9 cellular contexts compared by ENCODE assay signal in the genomic region with DNA sequence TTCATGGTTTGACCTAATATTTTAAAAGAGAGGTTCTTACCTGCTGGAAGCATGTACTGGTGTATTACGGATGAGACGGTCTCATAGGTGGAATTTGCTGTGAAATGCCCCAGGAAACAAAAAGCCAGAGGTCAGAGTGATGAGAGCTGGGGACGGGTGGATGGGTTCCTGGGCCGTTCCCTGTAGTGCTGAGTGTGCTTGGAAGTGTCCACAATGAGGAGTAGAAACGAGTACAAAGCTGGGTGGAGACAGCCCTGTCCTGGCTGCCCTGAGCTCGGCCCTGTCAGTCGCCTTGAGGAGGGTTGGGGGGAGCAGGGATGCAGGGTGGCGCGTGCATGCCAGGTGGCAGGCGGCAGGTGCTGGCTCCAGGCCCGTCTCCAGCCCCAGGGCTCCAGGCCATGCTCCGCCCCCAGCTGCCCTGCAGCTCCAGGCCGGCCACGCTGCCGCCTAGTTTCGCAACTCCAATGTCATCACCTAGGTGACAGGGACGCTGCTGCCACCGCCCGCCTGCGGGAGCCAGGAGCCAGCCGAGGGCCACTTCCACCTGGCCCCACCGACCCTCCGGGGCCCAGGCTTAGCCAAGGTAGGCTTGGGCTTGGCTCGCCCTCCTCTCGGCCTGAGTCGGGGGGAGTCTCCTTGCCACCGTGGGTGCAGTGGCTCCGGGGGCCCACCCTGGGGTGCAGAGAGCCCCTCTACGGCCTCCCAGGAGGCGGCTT. TPM values are rescaled to one million over a fixed set of nuclear protein-coding genes. Genes with fewer than 3 reads are reported as not detected.
DNase-seq lines count a peak whose midpoint lies in the region; ATAC-seq and TF ChIP-seq lines count a peak whose summit lies in the region.
"Had no signal": no experiment of that assay in that cellular context is flagged by ENCODE, and none has a peak within 500 bp of the region (broad histone marks: within the 10 kb centered on the region; RNA-seq: fewer than 3 reads in every experiment).

No MANE protein-coding gene starts in this region.

- H3K4me1 ChIP-seq in BLaER1 (peaks cover 91% of the 10 kb centered on the region), SK-N-SH (ENCODE audit: control insufficient read depth in 1 of 2, insufficient read depth in 2 of 2, low read depth in 1 of 2, low read length in 1 of 2) (peaks cover 0 to 21% of the 10 kb centered on the region in 2 experiments; a peak in 1 of 4 replicates)

- CTCF ChIA-PET in activated B cell treated with CpG ODN at 0.5 μM for 24 hours (lab: Charles Lee) (no interaction called here), SK-N-SH (lab: Yijun Ruan, JAX) (interaction anchor here (0.7 to 1.5 kb wide), 4 partner anchors 9 to 56 kb away, joined by 3 to 6 read pairs (median 5); no protein-coding TSS in a partner anchor)

- H3K27me3 Mint-ChIP-seq in activated B cell treated with CpG ODN at 0.5 μM for 24 hours = no peaks in the 10 kb centered on the region

- no peak for TF ChIP-seq RAD21 in SK-N-SH (IDR thresholded peaks at IDR 0.05; ENCODE audit: low read length)

- H3K9me3 ChIP-seq in BLaER1 (no peaks in the 10 kb centered on the region), SK-N-SH (no peaks in the 10 kb centered on the region)

- TF ChIP-seq EP300 in SK-N-SH (IDR thresholded peaks at IDR 0.05; ENCODE audit: borderline replicate concordance in 1 of 2, low read depth in 1 of 2, low read length in 1 of 2) = no peak

- POLR2A ChIA-PET in activated B cell treated with CpG ODN at 0.5 μM for 24 hours (lab: Charles Lee) = interaction anchor here (0.7 to 4.9 kb wide), 3 partner anchors 9 to 12 kb away, joined by 4 to 89 read pairs (median 4); no protein-coding TSS in a partner anchor
- POLR2A ChIA-PET in SK-N-SH (lab: Yijun Ruan, JAX) = no interaction called here

- DNase-seq in NCI-H1092 (lab: John Stamatoyannopoulos, UW) = peak; percentile 30
- no peak for DNase-seq in activated B cell treated with CpG ODN at 0.5 μM for 24 hours
- DNase-seq in lung microvascular endothelial cell (ENCODE audit: low read depth in 2 of 2) = peak; percentile 34 to 84
- DNase-seq in GM19238 (ENCODE audit: insufficient read length, low spot score) = no peak
- DNase-seq in GM03348 (ENCODE audit: low spot score) = no peak
- no peak for DNase-seq in SK-N-SH

- peaks cover 69% of the 10 kb centered on the region for H3K4me1 Mint-ChIP-seq in activated B cell treated with CpG ODN at 0.5 μM for 24 hours

- 60% methylated on average over 7 of the region's 30 CpGs for WGBS in SK-N-SH (ENCODE audit: low lambda C conversion rate)

- intact Hi-C loops in activated B cell treated with CpG ODN at 0.5 μM for 24 hours (cut with micrococcal nuclease) = no loop called here

- no peak overlapping the region for H3K4me3 Mint-ChIP-seq in activated B cell treated with CpG ODN at 0.5 μM for 24 hours

- H3K9me2 ChIP-seq in SK-N-SH = no peaks in the 10 kb centered on the region

- H3K36me3 ChIP-seq in BLaER1 (no peaks in the 10 kb centered on the region), SK-N-SH (replicated peaks in 1 of 2; ENCODE audit: control insufficient read depth in 1 of 2, insufficient read depth in 2 of 2, low read length in 1 of 2) (no peaks in the 10 kb centered on the region)

- H3K4me2 ChIP-seq in BLaER1 (peak overlapping the region; percentile 76), SK-N-SH (no peak overlapping the region)

- H3K27me3 ChIP-seq in BLaER1 = no peaks in the 10 kb centered on the region
- no peaks in the 10 kb centered on the region for H3K27me3 ChIP-seq in SK-N-SH (ENCODE audit: insufficient read depth)

- peak overlapping the region; percentile 38 for H3K27ac ChIP-seq in BLaER1
- H3K27ac ChIP-seq in SK-N-SH (ENCODE audit: low read depth in 2 of 2, low read length in 1 of 2) = no peak overlapping the region
- H3K27ac ChIP-seq: SK-N-MC had no signal

- no peaks in the 10 kb centered on the region for H3K36me3 Mint-ChIP-seq in activated B cell treated with CpG ODN at 0.5 μM for 24 hours (ENCODE audit: low read depth)

- H3K79me2 ChIP-seq in SK-N-SH (ENCODE audit: insufficient read depth) = no peaks in the 10 kb centered on the region

- no peak for TF ChIP-seq CTCF in activated B cell treated with CpG ODN at 0.5 μM for 24 hours (IDR thresholded peaks at IDR 0.05)
- no peak for TF ChIP-seq CTCF in SK-N-SH (IDR thresholded peaks at IDR 0.05)

- H3F3A ChIP-seq in SK-N-SH (replicated peaks; ENCODE audit: insufficient read depth) = no peaks in the 10 kb centered on the region

- H3K4me3 ChIP-seq in BLaER1 (no peak overlapping the region), SK-N-SH (ENCODE audit: low read depth in 2 of 2, low read length in 1 of 2) (no peak overlapping the region)
- H3K4me3 ChIP-seq: SK-N-MC had no signal

- H4K20me1 ChIP-seq in BLaER1 (no peaks in the 10 kb centered on the region), SK-N-SH (ENCODE audit: insufficient read depth) (no peaks in the 10 kb centered on the region)

- no peak for ATAC-seq in activated B cell treated with CpG ODN at 0.5 μM for 24 hours (ENCODE audit: low read depth)
- ATAC-seq in HG02840 (IDR thresholded peaks at IDR 0.05; ENCODE audit: low FRiP score, unreplicated experiment) = no peak

- peak overlapping the region; percentile 15 for H3K27ac Mint-ChIP-seq in activated B cell treated with CpG ODN at 0.5 μM for 24 hours

- H3K9ac ChIP-seq in BLaER1 = no peak overlapping the region
- no peak overlapping the region for H3K9ac ChIP-seq in SK-N-SH

- no peaks in the 10 kb centered on the region for H3K9me3 Mint-ChIP-seq in activated B cell treated with CpG ODN at 0.5 μM for 24 hours

- H2AFZ ChIP-seq in SK-N-SH (ENCODE audit: low read depth) = no peak overlapping the region

TF ChIP-seq in SK-N-SH, 30 proteins besides CTCF, POLR2A, EP300 and RAD21 (continues in another document):
- TF ChIP-seq FOXM1 (IDR thresholded peaks at IDR 0.05; ENCODE audit: low read depth) (no peak), FOSL2 (IDR thresholded peaks at IDR 0.05; ENCODE audit: borderline replicate concordance, low read depth) (no peak), IRF3 (IDR thresholded peaks at IDR 0.05; ENCODE audit: low read depth, low read length) (no peak), GATA2 (CRISPR knock-in tag; IDR thresholded peaks at IDR 0.05) (no peak), MEF2A (IDR thresholded peaks at IDR 0.05; ENCODE audit: borderline replicate concordance, low read depth) (no peak), MXI1 (IDR thresholded peaks at IDR 0.05; ENCODE audit: low read depth, low read length) (no peak), GABPA (IDR thresholded peaks at IDR 0.05; ENCODE audit: low read depth) (no peak), RCOR1 (IDR thresholded peaks at IDR 0.05; ENCODE audit: low read length) (no peak)

RNA-seq across cellular contexts. Expression of gene TP73, which starts 16.4 kb away (rescaled TPM):
- total RNA-seq in activated B cell treated with CpG ODN at 0.5 μM for 24 hours (2.1 and 2.6 TPM in 2 replicates), lung microvascular endothelial cell (under 0.01 TPM in 1 of 2 replicates, not detected in the other)
- 0.21 and 0.64 TPM in 2 replicates for polyA plus RNA-seq in SK-N-SH (2012; rRNA removed)
- polyA plus RNA-seq in SK-N-SH (2012; cell fraction: cytosol; rRNA removed) = 0.28 and 0.41 TPM in 2 replicates
- polyA plus RNA-seq in SK-N-SH (2012; cell fraction: nucleus; rRNA removed) = 1.4 and 1.8 TPM in 2 replicates

RNA-seq across cellular contexts. Expression of gene WRAP73, which starts 18.8 kb away (rescaled TPM):
- total RNA-seq in activated B cell treated with CpG ODN at 0.5 μM for 24 hours (27.0 and 30.1 TPM in 2 replicates), lung microvascular endothelial cell (11.1 and 14.7 TPM in 2 replicates)
- 61.9 and 67.8 TPM in 2 replicates for polyA plus RNA-seq in SK-N-SH (2012; rRNA removed)
- polyA plus RNA-seq in SK-N-SH (2012; cell fraction: cytosol; rRNA removed) = 33.1 and 45.1 TPM in 2 replicates
- polyA plus RNA-seq in SK-N-SH (2012; cell fraction: nucleus; rRNA removed) = 172 and 188 TPM in 2 replicates

RNA-seq across cellular contexts. Expression of gene TPRG1L, which starts 43.9 kb away (rescaled TPM):
- total RNA-seq in activated B cell treated with CpG ODN at 0.5 μM for 24 hours = 26.5 and 27.0 TPM in 2 replicates
- total RNA-seq in lung microvascular endothelial cell = 26.2 and 28.6 TPM in 2 replicates
- polyA plus RNA-seq in SK-N-SH (2012; rRNA removed) = 25.9 and 35.5 TPM in 2 replicates
- 28.6 and 33.3 TPM in 2 replicates for polyA plus RNA-seq in SK-N-SH (2012; cell fraction: cytosol; rRNA removed)
- polyA plus RNA-seq in SK-N-SH (2012; cell fraction: nucleus; rRNA removed) = 17.7 and 20.1 TPM in 2 replicates

RNA-seq across cellular contexts. Expression of gene MEGF6, which starts 57.4 kb away (rescaled TPM):
- total RNA-seq in activated B cell treated with CpG ODN at 0.5 μM for 24 hours (8.5 and 10.9 TPM in 2 replicates), lung microvascular endothelial cell (53.8 and 212 TPM in 2 replicates)
- polyA plus RNA-seq in SK-N-SH (2012; rRNA removed) = 5.8 and 7.6 TPM in 2 replicates
- 1.3 and 2.9 TPM in 2 replicates for polyA plus RNA-seq in SK-N-SH (2012; cell fraction: cytosol; rRNA removed)
- 28.9 and 39.7 TPM in 2 replicates for polyA plus RNA-seq in SK-N-SH (2012; cell fraction: nucleus; rRNA removed)

Comparison
In these comparisons a context has a peak if more than half of its experiments do, and no peak if none do; other contexts are left out.
1. DNase-seq: peak in NCI-H1092 (single experiment) and lung microvascular endothelial cell (2 of 2); none in activated B cell treated with CpG ODN at 0.5 μM for 24 hours (single experiment), GM19238 (single experiment), GM03348 (single experiment) and SK-N-SH (single experiment).